ENCODE assay signal across 1 cellular context in genomic region chr17:74646231-74646630, GRCh38.
TF ChIP-seq lines count a peak whose summit lies in the region.

No MANE protein-coding gene starts in this region.

TF ChIP-seq in H1, 55 proteins besides CTCF, POLR2A, EP300 and RAD21:
- no peak for TF ChIP-seq SP2 (IDR thresholded peaks at IDR 0.05; ENCODE audit: low read length)
- TF ChIP-seq KDM1A (IDR thresholded peaks at IDR 0.05; ENCODE audit: borderline replicate concordance, low read length), result no peak
- no peak for TF ChIP-seq TBP (IDR thresholded peaks at IDR 0.05; ENCODE audit: low read depth, low read length)
- TF ChIP-seq CBX8 (IDR thresholded peaks at IDR 0.05; ENCODE audit: borderline replicate concordance, low read depth, low read length), result no peak
- no peak for TF ChIP-seq MAX (IDR thresholded peaks at IDR 0.05)
- no peak for TF ChIP-seq POU5F1 (IDR thresholded peaks at IDR 0.05; ENCODE audit: low read depth, low read length)
- TF ChIP-seq JUN (IDR thresholded peaks at IDR 0.05; ENCODE audit: low read depth, low read length), result no peak
- TF ChIP-seq HDAC6 (IDR thresholded peaks at IDR 0.05; ENCODE audit: low read depth, low read length), result no peak
- no peak for TF ChIP-seq ZNF274 (IDR thresholded peaks at IDR 0.05; ENCODE audit: borderline replicate concordance, extremely low read depth, low read length)
- no peak for TF ChIP-seq SAP30 (IDR thresholded peaks at IDR 0.05; ENCODE audit: insufficient read depth, insufficient replicate concordance, low read length)
- no peak for TF ChIP-seq KDM4A (IDR thresholded peaks at IDR 0.05; ENCODE audit: low read depth, low read length, severe bottlenecking)
TF ChIP-seq in H1: peak in this region for 0.
